In the genomic region with DNA sequence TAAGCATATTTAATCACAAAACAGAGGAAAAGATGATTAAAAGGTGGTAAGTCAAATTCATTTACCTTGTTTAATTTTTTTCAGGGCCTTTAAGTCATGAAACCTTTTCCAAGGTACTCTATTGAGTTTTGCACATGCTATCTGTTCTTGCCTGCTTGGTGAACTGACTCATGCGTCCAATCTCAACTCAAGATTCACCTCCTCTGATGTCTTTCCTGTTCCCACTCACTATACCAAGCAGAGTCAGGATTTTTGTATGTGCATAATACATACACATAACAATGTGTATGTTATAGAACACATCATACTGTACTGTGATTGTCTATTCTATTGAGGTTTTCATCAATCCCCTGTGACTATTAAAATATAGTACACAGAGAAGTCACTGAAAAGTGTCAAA, we compare ENCODE assay signal across 17 cellular contexts.
"Had no signal": no experiment of that assay in that cellular context is flagged by ENCODE, and none has a peak within 500 bp of the region (broad histone marks: within the 10 kb centered on the region; RNA-seq: fewer than 3 reads in every experiment).

No MANE protein-coding gene starts in this region.

- H3K36me3 ChIP-seq: prostate gland, right lobe of liver had no signal

- ATAC-seq: gastrocnemius medialis; left colon; mucosa of descending colon; natural killer cell; right lobe of liver; stimulated activated naive CD8-positive, alpha-beta T cell treated with anti-CD3 and anti-CD28 coated beads, Interleukin-15, Interleukin-2, amounts not matched to agents 100 U/mL and 50 U/mL, for 24 hours had no signal

- H3K4me3 Mint-ChIP-seq: activated B cell treated with CpG ODN at 0.5 μM for 24 hours; activated naive CD4-positive, alpha-beta T cell treated with anti-CD3 and anti-CD28 coated beads, Interleukin-2, amount 10 ng/mL, durations not matched to agents 7 days and 5 days; natural killer cell; T-helper 1 cell treated with Interleukin-12 subunit alpha and Interleukin-12 subunit beta and Interleukin-4 antibody, amounts not matched to agents 30 μg/mL and 1 μg/mL, for 36 hours had no signal

- H3K4me3 ChIP-seq: gastrocnemius medialis, mucosa of descending colon, prostate gland, right lobe of liver, upper lobe of left lung had no signal

- H3K36me3 Mint-ChIP-seq: natural killer cell had no signal

- H3K27ac Mint-ChIP-seq: activated B cell treated with CpG ODN at 0.5 μM for 24 hours; activated naive CD4-positive, alpha-beta T cell treated with anti-CD3 and anti-CD28 coated beads, Interleukin-2, amount 10 ng/mL, durations not matched to agents 7 days and 5 days; activated T-helper 2 cell treated with anti-CD3 and anti-CD28 coated beads, Interferon-gamma antibody, Interleukin-2, Interleukin-4, amounts not matched to agents 10 μg/mL and 5 μg/mL and 100 μg/mL, durations not matched to agents 14 hours and 24 hours and 36 hours; natural killer cell; T-helper 1 cell treated with Interleukin-12 subunit alpha and Interleukin-12 subunit beta and Interleukin-4 antibody, amounts not matched to agents 30 μg/mL and 1 μg/mL, for 36 hours had no signal

- DNase-seq: activated B cell treated with CpG ODN at 0.5 μM for 24 hours; activated CD4-positive, alpha-beta T cell treated with anti-CD3 and anti-CD28 coated beads, Interleukin-2, amount 50 U/mL, for 1 hour; activated naive CD4-positive, alpha-beta T cell treated with anti-CD3 and anti-CD28 coated beads, Interleukin-2, amount 10 ng/mL, durations not matched to agents 7 days and 5 days; activated T-cell treated with anti-CD3 and anti-CD28 coated beads for 4 hours; dermis blood vessel endothelial cell; gastrocnemius medialis; hypothalamus; left colon; mucosa of descending colon; natural killer cell; right lobe of liver; stimulated activated CD4-positive, alpha-beta T cell treated with anti-CD3 and anti-CD28 coated beads, Interleukin-12 subunit alpha, Interleukin-12 subunit beta, amount 100 ng/mL, for 4 hours; stimulated activated naive CD8-positive, alpha-beta T cell treated with anti-CD3 and anti-CD28 coated beads, Interleukin-15, Interleukin-2, amounts not matched to agents 100 U/mL and 50 U/mL, for 24 hours; upper lobe of left lung had no signal

- H3K27ac ChIP-seq: gastrocnemius medialis, prostate gland, right lobe of liver, upper lobe of left lung had no signal

- H3K9me3 Mint-ChIP-seq: activated B cell treated with CpG ODN at 0.5 μM for 24 hours; activated naive CD4-positive, alpha-beta T cell treated with anti-CD3 and anti-CD28 coated beads, Interleukin-2, amount 10 ng/mL, durations not matched to agents 7 days and 5 days; activated T-helper 2 cell treated with anti-CD3 and anti-CD28 coated beads, Interferon-gamma antibody, Interleukin-2, Interleukin-4, amounts not matched to agents 10 μg/mL and 5 μg/mL and 100 μg/mL, durations not matched to agents 14 hours and 24 hours and 36 hours; natural killer cell; T-helper 1 cell treated with Interleukin-12 subunit alpha and Interleukin-12 subunit beta and Interleukin-4 antibody, amounts not matched to agents 30 μg/mL and 1 μg/mL, for 36 hours had no signal

- H3K9me3 ChIP-seq: gastrocnemius medialis, mucosa of descending colon, prostate gland, right lobe of liver, upper lobe of left lung had no signal

- H3K4me1 ChIP-seq: prostate gland had no signal

- H3K27me3 Mint-ChIP-seq: activated B cell treated with CpG ODN at 0.5 μM for 24 hours; activated naive CD4-positive, alpha-beta T cell treated with anti-CD3 and anti-CD28 coated beads, Interleukin-2, amount 10 ng/mL, durations not matched to agents 7 days and 5 days had no signal

- H3K27me3 ChIP-seq: gastrocnemius medialis, right lobe of liver, upper lobe of left lung had no signal
